In genomic region chr10:26474062-26474461, GRCh38 we compare ENCODE assay signal across 17 cellular contexts. TPM values are rescaled to one million over a fixed set of nuclear protein-coding genes. Genes with fewer than 3 reads are reported as not detected.
DNase-seq lines count a peak whose midpoint lies in the region; ATAC-seq lines count a peak whose summit lies in the region.
"Had no signal": no experiment of that assay in that cellular context is flagged by ENCODE, and none has a peak within 500 bp of the region (broad histone marks: within the 10 kb centered on the region; RNA-seq: fewer than 3 reads in every experiment).

No MANE protein-coding gene starts in this region.

- H3K4me3 Mint-ChIP-seq in naive thymus-derived CD4-positive, alpha-beta T cell = peak overlapping the region in 9 of 10 donors; percentile 59 to 86 (median 71)

- DNase-seq in AG20443 (ENCODE audit: low spot score) = peak; percentile 76
- DNase-seq in GM04504 (ENCODE audit: low read depth) = peak; percentile 46
- peak; percentile 77 for DNase-seq in adipocyte (ENCODE audit: low read depth)
- no peak for DNase-seq in naive thymus-derived CD4-positive, alpha-beta T cell
- DNase-seq in NCI-H2227 treated with DMSO at 0.1 percent for 48 hours (lab: John Stamatoyannopoulos, UW) = no peak
- DNase-seq in KBM-7 = no peak
- DNase-seq: activated CD4-positive, CD25-positive, alpha-beta regulatory T cell treated with anti-CD3 and anti-CD28 coated beads, Interleukin-2, amount 50 U/mL, for 72 hours; dorsolateral prefrontal cortex; NCI-H1105 treated with DMSO at 0.1 percent for 48 hours; nucleus accumbens; SIG-M5; stimulated activated CD4-positive, alpha-beta T cell treated with anti-CD3 and anti-CD28 coated beads, Interleukin-15, amount 100 ng/mL, for 24 hours; stimulated activated CD8-positive, alpha-beta memory T cell treated with anti-CD3 and anti-CD28 coated beads, Interleukin-4, amount 100 ng/mL, for 48 hours had no signal

- H3K27me3 ChIP-seq in adipocyte (replicated peaks; ENCODE audit: control insufficient read depth, insufficient read depth, low read length) = no peaks in the 10 kb centered on the region
- no peaks in the 10 kb centered on the region for H3K27me3 ChIP-seq in naive thymus-derived CD4-positive, alpha-beta T cell (ENCODE audit: control insufficient read depth in 2 of 2, insufficient read depth in 2 of 2, low read length in 2 of 2)
- H3K27me3 ChIP-seq: dorsolateral prefrontal cortex had no signal

- H3K27ac ChIP-seq in naive thymus-derived CD4-positive, alpha-beta T cell (ENCODE audit: low read depth, low read length) = peak overlapping the region; percentile 68

- in situ Hi-C loops in KBM-7 (cut with MboI; ENCODE audit: low pct_unique_long_range_greater_than_20kb, low sequenced_read_pairs) = no loop called here

- peak overlapping the region; percentile 34 for H3K4me3 ChIP-seq in adipocyte (ENCODE audit: low read length)
- no peak overlapping the region for H3K4me3 ChIP-seq in naive thymus-derived CD4-positive, alpha-beta T cell (ENCODE audit: low read length)
- H3K4me3 ChIP-seq: dorsolateral prefrontal cortex had no signal

- peaks cover 28% of the 10 kb centered on the region for H3K4me1 ChIP-seq in adipocyte (ENCODE audit: control insufficient read depth, insufficient read depth, low read length)
- peaks cover 84 to 87% of the 10 kb centered on the region in 2 donors for H3K4me1 ChIP-seq in naive thymus-derived CD4-positive, alpha-beta T cell (ENCODE audit: control insufficient read depth in 2 of 2, insufficient read depth in 2 of 2, low read length in 2 of 2)

- H3K9ac ChIP-seq in adipocyte (ENCODE audit: low read length) = peak overlapping the region; percentile 24

- intact Hi-C loops in naive thymus-derived CD4-positive, alpha-beta T cell (cut with micrococcal nuclease) = loop anchor here (1.0 to 2.0 kb wide), 2 partner anchors 13 to 25 kb away; no protein-coding TSS in a partner anchor

- H3K9me3 ChIP-seq in adipocyte (ENCODE audit: control insufficient read depth, low read length) = no peaks in the 10 kb centered on the region
- H3K9me3 ChIP-seq in naive thymus-derived CD4-positive, alpha-beta T cell (ENCODE audit: control insufficient read depth in 2 of 3, low read length in 3 of 3) = no peaks in the 10 kb centered on the region

- POLR2A ChIA-PET in naive thymus-derived CD4-positive, alpha-beta T cell (lab: Charles Lee) = interaction anchor here (0.7 to 1.8 kb wide), 7 partner anchors 10 to 36 kb away, joined by 3 to 5 read pairs (median 4); partner anchors contain the start of gene APBB1IP

- H3K27ac Mint-ChIP-seq in naive thymus-derived CD4-positive, alpha-beta T cell = peak overlapping the region; percentile 85 to 98 (median 95)

- H3K9me3 Mint-ChIP-seq in naive thymus-derived CD4-positive, alpha-beta T cell = no peaks in the 10 kb centered on the region

- peaks cover 21% of the 10 kb centered on the region for H3K36me3 ChIP-seq in adipocyte (ENCODE audit: control insufficient read depth, insufficient read depth, low read length, severe bottlenecking)
- H3K36me3 ChIP-seq in naive thymus-derived CD4-positive, alpha-beta T cell (ENCODE audit: control insufficient read depth in 2 of 3, insufficient read depth in 3 of 3, low read length in 3 of 3) = peaks cover 0 to 4% (median 0%) of the 10 kb centered on the region in 3 experiments

- H3K27me3 Mint-ChIP-seq in naive thymus-derived CD4-positive, alpha-beta T cell = no peaks in the 10 kb centered on the region

- ATAC-seq in naive thymus-derived CD4-positive, alpha-beta T cell = peak; percentile 35
- ATAC-seq in HG02610 (IDR thresholded peaks at IDR 0.05; ENCODE audit: unreplicated experiment) (no peak), HG03097 (IDR thresholded peaks at IDR 0.05; ENCODE audit: low FRiP score, unreplicated experiment) (no peak)

- CTCF ChIA-PET in naive thymus-derived CD4-positive, alpha-beta T cell (lab: Charles Lee) = no interaction called here

- H3K4me1 Mint-ChIP-seq in naive thymus-derived CD4-positive, alpha-beta T cell = peaks cover 70 to 97% (median 86%) of the 10 kb centered on the region in 7 donors

- H3K36me3 Mint-ChIP-seq in naive thymus-derived CD4-positive, alpha-beta T cell = peaks cover 7 to 45% (median 19%) of the 10 kb centered on the region in 5 donors

RNA-seq across cellular contexts. Expression of gene APBB1IP, which starts 35.9 kb away (rescaled TPM):
- total RNA-seq in naive thymus-derived CD4-positive, alpha-beta T cell = 100 to 1,000 TPM in 1 of 5 experiments, 10 to 100 TPM in 4; 64.7 to 101 (median 88.0) TPM
- polyA plus RNA-seq in naive thymus-derived CD4-positive, alpha-beta T cell = 10 to 100 TPM; 60.2 to 70.5 TPM
- total RNA-seq: H1, NCI-H460 had no signal

Comparison
In these comparisons a context has a peak if more than half of its experiments do, and no peak if none do; other contexts are left out.
1. DNase-seq: peak in AG20443 (single experiment), GM04504 (single experiment) and adipocyte (single experiment); none in naive thymus-derived CD4-positive, alpha-beta T cell (0 of 9), NCI-H2227 treated with DMSO at 0.1 percent for 48 hours (single experiment) and KBM-7 (single experiment).